In genomic region chr5:119071573-119071874, GRCh38 we compare ENCODE assay signal across 8 cellular contexts. TPM values are rescaled to one million over a fixed set of nuclear protein-coding genes. Genes with fewer than 3 reads are reported as not detected.
A peak's percentile ranks its signal among the peaks of the same experiment; 100 is the strongest.
DNase-seq lines count a peak whose midpoint lies in the region; ATAC-seq lines count a peak whose summit lies in the region.

No MANE protein-coding gene starts in this region.

- ATAC-seq in HG02938 (IDR thresholded peaks at IDR 0.05; ENCODE audit: unreplicated experiment), result peak; percentile 2
- ATAC-seq in activated T-helper 17 cell treated with anti-CD3 and anti-CD28 coated beads, Interleukin-2, amount 50 U/mL, for 72 hours (replicated peaks), result peak; percentile 7
- ATAC-seq in stimulated activated effector memory CD8-positive, alpha-beta T cell treated with anti-CD3 and anti-CD28 coated beads, Interleukin-12 subunit alpha, Interleukin-12 subunit beta, amount 100 ng/mL, for 72 hours, result peak; percentile 6

- peaks cover 22% of the 10 kb centered on the region for H3K4me1 Mint-ChIP-seq in activated T-helper 17 cell treated with anti-CD3 and anti-CD28 coated beads, Interleukin-2, amount 50 U/mL, for 72 hours
- H3K4me1 Mint-ChIP-seq in stimulated activated effector memory CD8-positive, alpha-beta T cell treated with anti-CD3 and anti-CD28 coated beads, Interleukin-12 subunit alpha, Interleukin-12 subunit beta, amount 100 ng/mL, for 72 hours, result peaks cover 33% of the 10 kb centered on the region

- peak overlapping the region; percentile 98 for H3K4me3 ChIP-seq in iPS-11a (ENCODE audit: low read depth, low read length)

- H3K27ac Mint-ChIP-seq in activated T-helper 17 cell treated with anti-CD3 and anti-CD28 coated beads, Interleukin-2, amount 50 U/mL, for 72 hours, result peak overlapping the region; percentile 98
- H3K27ac Mint-ChIP-seq in stimulated activated effector memory CD8-positive, alpha-beta T cell treated with anti-CD3 and anti-CD28 coated beads, Interleukin-12 subunit alpha, Interleukin-12 subunit beta, amount 100 ng/mL, for 72 hours, result peak overlapping the region; percentile 98

- no peaks in the 10 kb centered on the region for H3K27me3 Mint-ChIP-seq in activated T-helper 17 cell treated with anti-CD3 and anti-CD28 coated beads, Interleukin-2, amount 50 U/mL, for 72 hours

- peaks cover 14% of the 10 kb centered on the region for H3K36me3 Mint-ChIP-seq in activated T-helper 17 cell treated with anti-CD3 and anti-CD28 coated beads, Interleukin-2, amount 50 U/mL, for 72 hours (ENCODE audit: low read depth)
- H3K36me3 Mint-ChIP-seq in stimulated activated effector memory CD8-positive, alpha-beta T cell treated with anti-CD3 and anti-CD28 coated beads, Interleukin-12 subunit alpha, Interleukin-12 subunit beta, amount 100 ng/mL, for 72 hours, result peaks cover 7% of the 10 kb centered on the region

- peak; percentile 31 for DNase-seq in NCI-H146 treated with DMSO at 0.1 percent for 48 hours (lab: John Stamatoyannopoulos, UW; ENCODE audit: unreplicated experiment)
- no peak for DNase-seq in NCI-H146 (lab: John Stamatoyannopoulos, UW)
- no peak for DNase-seq in stimulated activated effector memory CD8-positive, alpha-beta T cell treated with anti-CD3 and anti-CD28 coated beads, Interleukin-12 subunit alpha, Interleukin-12 subunit beta, amount 100 ng/mL, for 72 hours (ENCODE audit: low spot score in 2 of 2)
- DNase-seq in NCI-H774 (lab: John Stamatoyannopoulos, UW), result no peak
- no peak for DNase-seq in DMS153 (lab: John Stamatoyannopoulos, UW)

- H3K4me3 Mint-ChIP-seq in activated T-helper 17 cell treated with anti-CD3 and anti-CD28 coated beads, Interleukin-2, amount 50 U/mL, for 72 hours, result peak overlapping the region; percentile 94
- H3K4me3 Mint-ChIP-seq in stimulated activated effector memory CD8-positive, alpha-beta T cell treated with anti-CD3 and anti-CD28 coated beads, Interleukin-12 subunit alpha, Interleukin-12 subunit beta, amount 100 ng/mL, for 72 hours, result peak overlapping the region; percentile 90

- no peaks in the 10 kb centered on the region for H3K9me3 Mint-ChIP-seq in activated T-helper 17 cell treated with anti-CD3 and anti-CD28 coated beads, Interleukin-2, amount 50 U/mL, for 72 hours
- H3K9me3 Mint-ChIP-seq in stimulated activated effector memory CD8-positive, alpha-beta T cell treated with anti-CD3 and anti-CD28 coated beads, Interleukin-12 subunit alpha, Interleukin-12 subunit beta, amount 100 ng/mL, for 72 hours, result no peaks in the 10 kb centered on the region

RNA-seq across cellular contexts. Expression of gene DMXL1, which starts 0.6 kb away (rescaled TPM):
- 10 to 100 TPM; 21.2 to 36.0 TPM for total RNA-seq in activated T-helper 17 cell treated with anti-CD3 and anti-CD28 coated beads, Interleukin-2, amount 50 U/mL, for 72 hours
